In genomic region chr4:149164282-149164681, GRCh38 we compare ENCODE assay signal across 14 cellular contexts.
DNase-seq lines count a peak whose midpoint lies in the region; ATAC-seq and TF ChIP-seq lines count a peak whose summit lies in the region.
"Had no signal": no experiment of that assay in that cellular context is flagged by ENCODE, and none has a peak within 500 bp of the region (broad histone marks: within the 10 kb centered on the region; RNA-seq: fewer than 3 reads in every experiment).

No MANE protein-coding gene starts in this region.

- H3K36me3 Mint-ChIP-seq in HFFc6 (ENCODE audit: low read depth), result no peaks in the 10 kb centered on the region
- H3K36me3 Mint-ChIP-seq: memory B cell had no signal

- H3K9me3 Mint-ChIP-seq in HFFc6, result no peaks in the 10 kb centered on the region

- DNase-seq in ACHN (peak; percentile 88), HFFc6 (peak; percentile 66), astrocyte of the spinal cord (ENCODE audit: low read depth, low spot score) (peak; percentile 64), iris pigment epithelial cell (ENCODE audit: low read depth) (peak; percentile 82), CD1c-positive myeloid dendritic cell (ENCODE audit: extremely low spot score) (no peak)
- DNase-seq in activated naive CD4-positive, alpha-beta T cell (lab: John Stamatoyannopoulos, UW), result no peak
- DNase-seq: activated CD4-positive, alpha-beta T cell treated with anti-CD3 and anti-CD28 coated beads, Interleukin-2, amount 50 U/mL, for 4 hours; activated gamma-delta T cell; colonic mucosa; NCI-H187 treated with DMSO at 0.1 percent for 48 hours; psoas muscle had no signal

- in situ Hi-C loops in ACHN (cut with HindIII; ENCODE audit: low pct_ligation_motif_present, low pct_unique_long_range_greater_than_20kb, low sequenced_read_pairs) (no loop called here), astrocyte of the spinal cord (cut with HindIII; ENCODE audit: low sequenced_read_pairs) (no loop called here)

- peak overlapping the region; percentile 76 for H3K27ac Mint-ChIP-seq in HFFc6
- H3K27ac Mint-ChIP-seq: memory B cell had no signal

- H3K27me3 Mint-ChIP-seq in HFFc6 (ENCODE audit: insufficient read depth), result no peaks in the 10 kb centered on the region
- H3K27me3 Mint-ChIP-seq: memory B cell had no signal

- TF ChIP-seq CTCF in HFFc6 (IDR thresholded peaks at IDR 0.05), result peak; percentile 29; the same call in 1 of the 2 replicates
- TF ChIP-seq CTCF in astrocyte of the spinal cord (IDR thresholded peaks at IDR 0.05; ENCODE audit: low read depth, low read length), result no peak

- H3K4me3 Mint-ChIP-seq in HFFc6, result peak overlapping the region; percentile 61
- H3K4me3 Mint-ChIP-seq: memory B cell had no signal

- peaks cover 78% of the 10 kb centered on the region for H3K4me1 Mint-ChIP-seq in HFFc6 (ENCODE audit: low read depth)
- H3K4me1 Mint-ChIP-seq: memory B cell had no signal

- H3K4me3 ChIP-seq in astrocyte of the spinal cord (ENCODE audit: low read depth, low read length), result no peak overlapping the region
- H3K4me3 ChIP-seq: colonic mucosa, psoas muscle had no signal

- no peak for ATAC-seq in HG02678 (IDR thresholded peaks at IDR 0.05; ENCODE audit: unreplicated experiment)
- ATAC-seq in GM19035 (IDR thresholded peaks at IDR 0.05; ENCODE audit: unreplicated experiment), result no peak
- ATAC-seq: psoas muscle had no signal

Comparison
In these comparisons a context has a peak if more than half of its experiments do, and no peak if none do; other contexts are left out.
1. DNase-seq: peak in ACHN (single experiment), HFFc6 (single experiment), astrocyte of the spinal cord (single experiment) and iris pigment epithelial cell (single experiment); none in activated naive CD4-positive, alpha-beta T cell (0 of 4) and CD1c-positive myeloid dendritic cell (single experiment).